Comparison of ENCODE assay signal across 23 cellular contexts in genomic region chr20:11130554-11131166, GRCh38.
DNase-seq lines count a peak whose midpoint lies in the region; ATAC-seq and TF ChIP-seq lines count a peak whose summit lies in the region.
"Had no signal": no experiment of that assay in that cellular context is flagged by ENCODE, and none has a peak within 500 bp of the region (broad histone marks: within the 10 kb centered on the region; RNA-seq: fewer than 3 reads in every experiment).

No MANE protein-coding gene starts in this region.

- H3K9me3 ChIP-seq in lower lobe of right lung (no peaks in the 10 kb centered on the region), H9 (ENCODE audit: control insufficient read depth, low read depth, low read length) (no peaks in the 10 kb centered on the region)
- H3K9me3 ChIP-seq: ovary, SJCRH30, upper lobe of right lung had no signal

- H2BK20ac ChIP-seq in H9 (ENCODE audit: low read depth, low read length, poor library complexity, severe bottlenecking): no peak overlapping the region

- H4K5ac ChIP-seq in H9 (ENCODE audit: insufficient read length, low read depth, low read length): no peak overlapping the region

- H3K4me1 Mint-ChIP-seq in H9: peaks cover 0 to 5% of the 10 kb centered on the region in 2 experiments; a peak in 1 of 4 replicates
- H3K4me1 Mint-ChIP-seq: activated CD4-positive, alpha-beta T cell treated with anti-CD3 and anti-CD28 coated beads, Interleukin-2, amount 10 ng/mL, durations not matched to agents 7 days and 5 days; T-helper 17 cell had no signal

- no peak for TF ChIP-seq CTCF in lower lobe of right lung (IDR thresholded peaks at IDR 0.05)
- TF ChIP-seq CTCF in H9 (conservative IDR thresholded peaks at IDR 0.05): no peak

- no peaks in the 10 kb centered on the region for H3K79me2 ChIP-seq in H9 (ENCODE audit: insufficient read depth, low read length)

- no peak overlapping the region for H3K9ac ChIP-seq in H9 (ENCODE audit: extremely low read depth, insufficient read length, low read length)
- H3K9ac ChIP-seq: KMS-11 had no signal

- no peak overlapping the region for H2BK5ac ChIP-seq in H9 (ENCODE audit: insufficient read length, low read length)

- no peak overlapping the region for H2AK5ac ChIP-seq in H9 (ENCODE audit: insufficient read length, low read length)

- H3K27ac ChIP-seq in lower lobe of right lung (no peak overlapping the region), H9 (ENCODE audit: insufficient read length, low read depth, low read length) (no peak overlapping the region)
- H3K27ac ChIP-seq: KMS-11, ovary, SJCRH30, upper lobe of right lung had no signal

- no peaks in the 10 kb centered on the region for H3K79me1 ChIP-seq in H9 (ENCODE audit: insufficient read depth, low read depth, low read length, poor library complexity, severe bottlenecking)

- no peak overlapping the region for H2BK12ac ChIP-seq in H9 (ENCODE audit: insufficient read length, low read depth, low read length)

- H3T11ph ChIP-seq in H9 (ENCODE audit: low read length): no peak overlapping the region

- H4K8ac ChIP-seq in H9 (replicated peaks; ENCODE audit: insufficient read length, low read depth, low read length): no peak overlapping the region

- DNase-seq in COLO668 (lab: John Stamatoyannopoulos, UW; ENCODE audit: unreplicated experiment) (peak; percentile 25), dermis microvascular lymphatic vessel endothelial cell (ENCODE audit: low read depth in 2 of 2) (peak; percentile 50 to 69), lower lobe of right lung (no peak), H9 (no peak)
- DNase-seq: activated CD4-positive, alpha-beta T cell treated with anti-CD3 and anti-CD28 coated beads, Interleukin-2, amount 10 ng/mL, durations not matched to agents 7 days and 5 days; activated CD8-positive, alpha-beta memory T cell treated with anti-CD3 and anti-CD28 coated beads, Interleukin-2, amount 50 U/mL, for 4 hours; activated effector memory CD4-positive, alpha-beta T cell treated with Interleukin-2 at 50 U/mL for 16 hours; HCEC 1CT; kidney; NCI-H1930; NCI-H446; ovary; right cardiac atrium; SJCRH30; stimulated activated CD8-positive, alpha-beta memory T cell treated with anti-CD3 and anti-CD28 coated beads, Interleukin-4, amount 100 ng/mL, for 48 hours; T-helper 17 cell; upper lobe of right lung had no signal

- H3K56ac ChIP-seq in H9 (ENCODE audit: insufficient read length, low read depth, low read length): no peak overlapping the region

- H3K4me3 Mint-ChIP-seq in H9: no peak overlapping the region
- H3K4me3 Mint-ChIP-seq: activated CD4-positive, alpha-beta T cell treated with anti-CD3 and anti-CD28 coated beads, Interleukin-2, amount 10 ng/mL, durations not matched to agents 7 days and 5 days; natural killer cell treated with Interleukin-12 subunit alpha and Interleukin-12 subunit beta and Interleukin-15 and Interleukin-18, amount 100 ng/mL, for 72 hours; T-helper 17 cell had no signal

- no peak overlapping the region for H3K4me3 ChIP-seq in lower lobe of right lung
- H3K4me3 ChIP-seq: ovary, SJCRH30, upper lobe of right lung had no signal

- no peak overlapping the region for H2AFZ ChIP-seq in H9 (ENCODE audit: low read length)

- no peaks in the 10 kb centered on the region for H3K36me3 Mint-ChIP-seq in H9 (ENCODE audit: insufficient read depth in 1 of 3, low read depth in 3 of 3)
- H3K36me3 Mint-ChIP-seq: natural killer cell treated with Interleukin-12 subunit alpha and Interleukin-12 subunit beta and Interleukin-15 and Interleukin-18, amount 100 ng/mL, for 72 hours had no signal

- H2BK15ac ChIP-seq in H9 (ENCODE audit: low read depth, low read length): no peak overlapping the region

- peaks cover 0 to 3% of the 10 kb centered on the region in 2 experiments; a peak in 1 of 5 replicates for H3K9me3 Mint-ChIP-seq in H9

- ATAC-seq in GM18907 (IDR thresholded peaks at IDR 0.05; ENCODE audit: unreplicated experiment): peak; percentile 68
- ATAC-seq in HG03354 (IDR thresholded peaks at IDR 0.05; ENCODE audit: poor library complexity, severe bottlenecking, unreplicated experiment): peak; percentile 84
- no peak for ATAC-seq in HG02759 (IDR thresholded peaks at IDR 0.05; ENCODE audit: unreplicated experiment)
- no peak for ATAC-seq in lower lobe of right lung
- no peak for ATAC-seq in HG02970 (IDR thresholded peaks at IDR 0.05; ENCODE audit: low FRiP score, unreplicated experiment)
- ATAC-seq: natural killer cell treated with Interleukin-12 subunit alpha and Interleukin-12 subunit beta and Interleukin-15 and Interleukin-18, amount 100 ng/mL, for 72 hours; right cardiac atrium; T-helper 17 cell; upper lobe of right lung had no signal

- no peaks in the 10 kb centered on the region for H3K23me2 ChIP-seq in H9 (ENCODE audit: insufficient read length, low read depth, low read length, poor library complexity, severe bottlenecking)

- H3K4me1 ChIP-seq in lower lobe of right lung (no peaks in the 10 kb centered on the region), H9 (ENCODE audit: insufficient read depth, low read length) (no peaks in the 10 kb centered on the region)
- H3K4me1 ChIP-seq: SJCRH30, upper lobe of right lung had no signal

- no peaks in the 10 kb centered on the region for H4K20me1 ChIP-seq in H9 (ENCODE audit: control insufficient read depth, insufficient read depth, insufficient read length)

- no peak overlapping the region for H3K23ac ChIP-seq in H9 (ENCODE audit: insufficient read length, low read depth, low read length)

- H3K27me3 Mint-ChIP-seq in H9 (ENCODE audit: low read depth): no peaks in the 10 kb centered on the region
- H3K27me3 Mint-ChIP-seq: activated CD4-positive, alpha-beta T cell treated with anti-CD3 and anti-CD28 coated beads, Interleukin-2, amount 10 ng/mL, durations not matched to agents 7 days and 5 days; natural killer cell treated with Interleukin-12 subunit alpha and Interleukin-12 subunit beta and Interleukin-15 and Interleukin-18, amount 100 ng/mL, for 72 hours; T-helper 17 cell had no signal

- H4K91ac ChIP-seq in H9 (ENCODE audit: insufficient read length, low read depth, low read length): no peak overlapping the region

- intact Hi-C loops in lower lobe of right lung (cut with DNase I): no loop called here

- H3K4me2 ChIP-seq in H9 (ENCODE audit: insufficient read depth, insufficient read length, low read length): no peak overlapping the region
- H3K4me2 ChIP-seq: KMS-11 had no signal

- H2BK120ac ChIP-seq in H9 (ENCODE audit: low read depth, low read length, poor library complexity, severe bottlenecking): no peak overlapping the region

- no peak overlapping the region for H3K27ac Mint-ChIP-seq in H9
- H3K27ac Mint-ChIP-seq: activated CD4-positive, alpha-beta T cell treated with anti-CD3 and anti-CD28 coated beads, Interleukin-2, amount 10 ng/mL, durations not matched to agents 7 days and 5 days; natural killer cell treated with Interleukin-12 subunit alpha and Interleukin-12 subunit beta and Interleukin-15 and Interleukin-18, amount 100 ng/mL, for 72 hours; T-helper 17 cell had no signal

- H3K18ac ChIP-seq in H9 (ENCODE audit: insufficient read length, low read depth, low read length): no peak overlapping the region

- H3K14ac ChIP-seq in H9 (ENCODE audit: insufficient read depth, low read length): no peak overlapping the region

- H3K36me3 ChIP-seq in lower lobe of right lung: no peaks in the 10 kb centered on the region
- H3K36me3 ChIP-seq: ovary, SJCRH30, upper lobe of right lung had no signal

- no peak overlapping the region for H3K4ac ChIP-seq in H9 (ENCODE audit: low read depth, low read length)

- WGBS in H9 (ENCODE audit: extremely low coverage, insufficient read length, low lambda C conversion rate): no CpG with 5 or more reads among the region's 1 CpG

- H3K27me3 ChIP-seq in lower lobe of right lung (ENCODE audit: low read depth) (no peaks in the 10 kb centered on the region), H9 (ENCODE audit: insufficient read depth, low read length) (no peaks in the 10 kb centered on the region)
- H3K27me3 ChIP-seq: ovary, SJCRH30, upper lobe of right lung had no signal

Comparison
In these comparisons a context has a peak if more than half of its experiments do, and no peak if none do; other contexts are left out.
1. DNase-seq: peak in COLO668 (single experiment) and dermis microvascular lymphatic vessel endothelial cell (2 of 2); none in lower lobe of right lung (single experiment) and H9 (single experiment).
2. ATAC-seq: peak in GM18907 (single experiment) and HG03354 (single experiment); none in HG02759 (single experiment), lower lobe of right lung (0 of 2) and HG02970 (single experiment).